Comparison of ENCODE assay signal across 17 cellular contexts in genomic region chr20:15328084-15328483, GRCh38.
A peak's percentile ranks its signal among the peaks of the same experiment; 100 is the strongest.
DNase-seq lines count a peak whose midpoint lies in the region; ATAC-seq, FAIRE-seq and TF ChIP-seq lines count a peak whose summit lies in the region.
"Had no signal": no experiment of that assay in that cellular context is flagged by ENCODE, and none has a peak within 500 bp of the region (broad histone marks: within the 10 kb centered on the region; RNA-seq: fewer than 3 reads in every experiment).

No MANE protein-coding gene starts in this region.

- H4K5ac ChIP-seq in H9 (ENCODE audit: insufficient read length, low read depth, low read length): no peak overlapping the region

- H2BK12ac ChIP-seq in H9 (ENCODE audit: insufficient read length, low read depth, low read length): no peak overlapping the region

- no peak overlapping the region for H3K4me3 Mint-ChIP-seq in H9

- no peak overlapping the region for H3K18ac ChIP-seq in H9 (ENCODE audit: insufficient read length, low read depth, low read length)

- H3K27me3 Mint-ChIP-seq in H9 (ENCODE audit: low read depth): no peaks in the 10 kb centered on the region
- H3K27me3 Mint-ChIP-seq: CD4-positive, alpha-beta memory T cell had no signal

- no peak overlapping the region for H3K56ac ChIP-seq in H9 (ENCODE audit: insufficient read length, low read depth, low read length)

- no peak overlapping the region for H3K27ac ChIP-seq in H9 (ENCODE audit: insufficient read length, low read depth, low read length)

- H3K9me3 Mint-ChIP-seq in H9: no peaks in the 10 kb centered on the region

- H2AK5ac ChIP-seq in H9 (ENCODE audit: insufficient read length, low read length): no peak overlapping the region

- no peaks in the 10 kb centered on the region for H3K79me1 ChIP-seq in H9 (ENCODE audit: insufficient read depth, low read depth, low read length, poor library complexity, severe bottlenecking)

- H3K27me3 ChIP-seq in H9 (ENCODE audit: insufficient read depth, low read length) (no peaks in the 10 kb centered on the region), bronchial epithelial cell (ENCODE audit: control insufficient read depth, insufficient read depth, low read length) (no peaks in the 10 kb centered on the region)

- H3K36me3 Mint-ChIP-seq in H9 (ENCODE audit: insufficient read depth in 1 of 3, low read depth in 3 of 3): no peaks in the 10 kb centered on the region
- H3K36me3 Mint-ChIP-seq: CD4-positive, alpha-beta memory T cell had no signal

- no peaks in the 10 kb centered on the region for H3K36me3 ChIP-seq in bronchial epithelial cell (ENCODE audit: control insufficient read depth, insufficient read depth, low read length)

- H2BK15ac ChIP-seq in H9 (ENCODE audit: low read depth, low read length): no peak overlapping the region

- no peak overlapping the region for H3K14ac ChIP-seq in H9 (ENCODE audit: insufficient read depth, low read length)

- H2BK20ac ChIP-seq in H9 (ENCODE audit: low read depth, low read length, poor library complexity, severe bottlenecking): no peak overlapping the region

- peak overlapping the region in 2 of 3 experiments; percentile 3 to 39; a peak in 2 of 7 replicates for H3K27ac Mint-ChIP-seq in H9
- H3K27ac Mint-ChIP-seq: CD4-positive, alpha-beta memory T cell had no signal

- no peak overlapping the region for H2AFZ ChIP-seq in H9 (ENCODE audit: low read length)

- no peak for FAIRE-seq in bronchial epithelial cell (lab: Jason Lieb, UNC)
- FAIRE-seq: GM12892, GM19239, H54 had no signal

- H3T11ph ChIP-seq in H9 (ENCODE audit: low read length): no peak overlapping the region

- no peak overlapping the region for H2BK120ac ChIP-seq in H9 (ENCODE audit: low read depth, low read length, poor library complexity, severe bottlenecking)

- no peaks in the 10 kb centered on the region for H3K9me3 ChIP-seq in H9 (ENCODE audit: control insufficient read depth, low read depth, low read length)

- no peaks in the 10 kb centered on the region for H3K23me2 ChIP-seq in H9 (ENCODE audit: insufficient read length, low read depth, low read length, poor library complexity, severe bottlenecking)

- no peak for DNase-seq in H9
- peak; percentile 4 for DNase-seq in bronchial epithelial cell (ENCODE audit: low read depth)
- DNase-seq in kidney tubule cell (ENCODE audit: low spot score): peak; percentile 6
- no peak for DNase-seq in DMS53 (lab: John Stamatoyannopoulos, UW)
- DNase-seq: 8988T; C1 segment of cervical spinal cord; Calu3; CD4-positive, alpha-beta memory T cell; COR-L47; DND-41; GOT3; HCEC 1CT had no signal

- no peak overlapping the region for H3K4me3 ChIP-seq in bronchial epithelial cell (ENCODE audit: low read depth, low read length)

- no peak overlapping the region for H3K9ac ChIP-seq in H9 (ENCODE audit: extremely low read depth, insufficient read length, low read length)

- H3K4me1 ChIP-seq in H9 (ENCODE audit: insufficient read depth, low read length): no peaks in the 10 kb centered on the region

- H4K91ac ChIP-seq in H9 (ENCODE audit: insufficient read length, low read depth, low read length): no peak overlapping the region

- H3K4me1 Mint-ChIP-seq in H9: no peaks in the 10 kb centered on the region
- H3K4me1 Mint-ChIP-seq: CD4-positive, alpha-beta memory T cell had no signal

- no peak overlapping the region for H3K4me2 ChIP-seq in H9 (ENCODE audit: insufficient read depth, insufficient read length, low read length)

- no peak overlapping the region for H2BK5ac ChIP-seq in H9 (ENCODE audit: insufficient read length, low read length)

- no peaks in the 10 kb centered on the region for H3K79me2 ChIP-seq in H9 (ENCODE audit: insufficient read depth, low read length)

- H4K8ac ChIP-seq in H9 (replicated peaks; ENCODE audit: insufficient read length, low read depth, low read length): no peak overlapping the region

- WGBS in H9 (ENCODE audit: extremely low coverage, insufficient read length, low lambda C conversion rate): no CpG with 5 or more reads among the region's 1 CpG

- no peak overlapping the region for H3K4ac ChIP-seq in H9 (ENCODE audit: low read depth, low read length)

- H4K20me1 ChIP-seq in H9 (ENCODE audit: control insufficient read depth, insufficient read depth, insufficient read length): no peaks in the 10 kb centered on the region

- ATAC-seq in GM19324 (IDR thresholded peaks at IDR 0.05; ENCODE audit: low FRiP score, unreplicated experiment) (no peak), GM18907 (IDR thresholded peaks at IDR 0.05; ENCODE audit: unreplicated experiment) (no peak)

- H3K23ac ChIP-seq in H9 (ENCODE audit: insufficient read length, low read depth, low read length): no peak overlapping the region

- TF ChIP-seq CTCF in H9 (conservative IDR thresholded peaks at IDR 0.05) (no peak), bronchial epithelial cell (IDR thresholded peaks at IDR 0.05; ENCODE audit: insufficient read depth, low read length, severe bottlenecking) (no peak)

Comparison
In these comparisons a context has a peak if more than half of its experiments do, and no peak if none do; other contexts are left out.
1. DNase-seq: peak in bronchial epithelial cell (single experiment) and kidney tubule cell (single experiment); none in H9 (single experiment) and DMS53 (single experiment).